Comparison of ENCODE assay signal across 1 cellular context in genomic region chr10:17470246-17470645, GRCh38.
TF ChIP-seq lines count a peak whose summit lies in the region.

No MANE protein-coding gene starts in this region.

TF ChIP-seq in K562, 482 proteins besides CTCF, POLR2A, EP300 and RAD21 (continued from another document):
- TF ChIP-seq, protein P1, sequence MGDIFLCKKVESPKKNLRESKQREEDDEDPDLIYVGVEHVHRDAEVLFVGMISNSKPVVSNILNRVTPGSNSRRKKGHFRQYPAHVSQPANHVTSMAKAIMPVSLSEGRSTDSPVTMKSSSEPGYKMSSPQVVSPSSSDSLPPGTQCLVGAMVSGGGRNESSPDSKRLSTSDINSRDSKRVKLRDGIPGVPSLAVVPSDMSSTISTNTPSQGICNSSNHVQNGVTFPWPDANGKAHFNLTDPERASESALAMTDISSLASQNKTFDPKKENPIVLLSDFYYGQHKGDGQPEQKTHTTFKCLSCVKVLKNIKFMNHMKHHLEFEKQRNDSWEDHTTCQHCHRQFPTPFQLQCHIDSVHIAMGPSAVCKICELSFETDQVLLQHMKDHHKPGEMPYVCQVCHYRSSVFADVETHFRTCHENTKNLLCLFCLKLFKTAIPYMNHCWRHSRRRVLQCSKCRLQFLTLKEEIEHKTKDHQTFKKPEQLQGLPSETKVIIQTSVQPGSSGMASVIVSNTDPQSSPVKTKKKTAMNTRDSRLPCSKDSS (IDR thresholded peaks at IDR 0.05; ENCODE audit: low read depth, partially characterized antibody) = peak; percentile 89
